In genomic region chr17:12597895-12598294, GRCh38 we compare ENCODE assay signal across 22 cellular contexts.
A peak's percentile ranks its signal among the peaks of the same experiment; 100 is the strongest.
DNase-seq lines count a peak whose midpoint lies in the region; ATAC-seq, FAIRE-seq and TF ChIP-seq lines count a peak whose summit lies in the region.
"Had no signal": no experiment of that assay in that cellular context is flagged by ENCODE, and none has a peak within 500 bp of the region (broad histone marks: within the 10 kb centered on the region; RNA-seq: fewer than 3 reads in every experiment).

No MANE protein-coding gene starts in this region.

- no peak overlapping the region for H2BK20ac ChIP-seq in IMR-90 (ENCODE audit: low read depth, low read length)
- H2BK20ac ChIP-seq in H1 (ENCODE audit: low read length) = no peak overlapping the region

- H3K79me1 ChIP-seq in IMR-90 (ENCODE audit: low read depth in 1 of 2, low read length in 2 of 2) (no peaks in the 10 kb centered on the region), H1 (ENCODE audit: low read depth, low read length) (no peaks in the 10 kb centered on the region)

- no peaks in the 10 kb centered on the region for H3K4me1 Mint-ChIP-seq in activated CD8-positive, alpha-beta T cell treated with anti-CD3 and anti-CD28 coated beads for 36 hours (ENCODE audit: low read depth)
- no peaks in the 10 kb centered on the region for H3K4me1 Mint-ChIP-seq in Caco-2 (ENCODE audit: low read depth, unreplicated experiment)
- H3K4me1 Mint-ChIP-seq: B cell had no signal

- H3K14ac ChIP-seq in IMR-90 (replicated peaks; ENCODE audit: low read depth, low read length) = no peak overlapping the region
- no peak overlapping the region for H3K14ac ChIP-seq in H1 (ENCODE audit: insufficient read length)

- H3K4ac ChIP-seq in IMR-90 (ENCODE audit: low read depth, low read length) (no peak overlapping the region), H1 (replicated peaks; ENCODE audit: insufficient read length, low read depth, low read length) (no peak overlapping the region)

- H3K36me3 ChIP-seq in IMR-90 (ENCODE audit: control insufficient read depth, insufficient read depth, low read length) (no peaks in the 10 kb centered on the region), H1 (ENCODE audit: control insufficient read depth in 2 of 4, insufficient read depth in 4 of 4, low read length in 3 of 4) (no peaks in the 10 kb centered on the region), Caco-2 (ENCODE audit: control insufficient read depth, insufficient read depth, low read length) (no peaks in the 10 kb centered on the region)
- H3K36me3 ChIP-seq: BLaER1 treated with 17β-estradiol and CSF1 and Interleukin-3, amounts not matched to agents 10 nM and 100 nM had no signal

- CTCF ChIA-PET in A549 (lab: Yijun Ruan, JAX) (interaction anchor here (1.6 kb wide), 2 partner anchors 9 to 69 kb away, joined by 4 to 6 read pairs; no protein-coding TSS in a partner anchor), IMR-90 (lab: Yijun Ruan, JAX) (no interaction called here), H1 (lab: Charles Lee; ENCODE audit: partially characterized antibody) (no interaction called here), Caco-2 (lab: Charles Lee) (no interaction called here)
- CTCF ChIA-PET in activated CD8-positive, alpha-beta T cell treated with anti-CD3 and anti-CD28 coated beads for 36 hours (lab: Charles Lee) = no interaction called here

- dilution Hi-C loops in IMR-90 (cut with HindIII; ENCODE audit: low sequenced_read_pairs, unreplicated experiment) = no loop called here

- H3K9me3 ChIP-seq in A549 (no peaks in the 10 kb centered on the region), IMR-90 (ENCODE audit: control insufficient read depth, insufficient read depth, low read length) (no peaks in the 10 kb centered on the region), H1 (ENCODE audit: insufficient read depth in 2 of 2, low read depth in 1 of 2, low read length in 1 of 2) (no peaks in the 10 kb centered on the region), Caco-2 (no peaks in the 10 kb centered on the region)
- H3K9me3 ChIP-seq: BLaER1 treated with 17β-estradiol and CSF1 and Interleukin-3, amounts not matched to agents 10 nM and 100 nM had no signal

- TF ChIP-seq POLR2A in A549 (IDR thresholded peaks at IDR 0.05; ENCODE audit: low read length) (no peak), IMR-90 (IDR thresholded peaks at IDR 0.05; ENCODE audit: low read depth, low read length) (no peak), H1 (IDR thresholded peaks at IDR 0.05; ENCODE audit: control extremely low read depth in 1 of 2, low read depth in 2 of 2, low read length in 2 of 2) (no peak)

- no peaks in the 10 kb centered on the region for H3K9me1 ChIP-seq in IMR-90 (ENCODE audit: insufficient read depth, low read length)

- BruUV-seq in IMR-90 (replicated peaks; lab: Mats Ljungman, UMichigan) (no TSS peak), Caco-2 (replicated peaks; lab: Mats Ljungman, UMichigan) (no TSS peak)

- H2BK5ac ChIP-seq in IMR-90 (ENCODE audit: low read depth, low read length, poor library complexity, severe bottlenecking) (no peak overlapping the region), H1 (ENCODE audit: low read depth, low read length) (no peak overlapping the region)

- H3K27me3 Mint-ChIP-seq in activated CD8-positive, alpha-beta T cell treated with anti-CD3 and anti-CD28 coated beads for 36 hours = no peaks in the 10 kb centered on the region
- no peaks in the 10 kb centered on the region for H3K27me3 Mint-ChIP-seq in Caco-2 (ENCODE audit: insufficient read depth, unreplicated experiment)
- H3K27me3 Mint-ChIP-seq: B cell; CD4-positive, alpha-beta T cell had no signal

- H4K5ac ChIP-seq in IMR-90 (ENCODE audit: low read depth, low read length) = no peak overlapping the region
- no peak overlapping the region for H4K5ac ChIP-seq in H1 (ENCODE audit: insufficient read length, low read depth, low read length)

- TF ChIP-seq RAD21 in A549 (conservative IDR thresholded peaks at IDR 0.05 in 1 of 2, IDR thresholded peaks at IDR 0.05 in 1 of 2) (no peak), IMR-90 (IDR thresholded peaks at IDR 0.05; ENCODE audit: low read length) (no peak), H1 (IDR thresholded peaks at IDR 0.05 in 1 of 2, conservative IDR thresholded peaks at IDR 0.05 in 1 of 2; ENCODE audit: low read depth in 2 of 2, low read length in 2 of 2) (no peak)

- H3K27me3 ChIP-seq in IMR-90 (ENCODE audit: control insufficient read depth, insufficient read depth, low read length) (no peaks in the 10 kb centered on the region), H1 (replicated peaks in 1 of 4; ENCODE audit: control insufficient read depth in 3 of 4, extremely low read depth in 1 of 4, insufficient read depth in 3 of 4, low read length in 3 of 4) (no peaks in the 10 kb centered on the region), Caco-2 (replicated peaks; ENCODE audit: control insufficient read depth, insufficient read depth, low read length) (no peaks in the 10 kb centered on the region)
- H3K27me3 ChIP-seq: BLaER1 treated with 17β-estradiol and CSF1 and Interleukin-3, amounts not matched to agents 10 nM and 100 nM had no signal

- H4K8ac ChIP-seq in IMR-90 (ENCODE audit: low read depth in 2 of 2, low read length in 2 of 2) (no peak overlapping the region), H1 (ENCODE audit: extremely low read depth, insufficient read depth, low read length) (no peak overlapping the region)

- H3K9ac ChIP-seq in IMR-90 (ENCODE audit: low read depth, low read length) = no peak overlapping the region
- H3K9ac ChIP-seq in H1 (replicated peaks in 1 of 4; ENCODE audit: extremely low read depth in 1 of 4, low read depth in 3 of 4, low read length in 3 of 4) = no peak overlapping the region
- H3K9ac ChIP-seq: BLaER1 treated with 17β-estradiol and CSF1 and Interleukin-3, amounts not matched to agents 10 nM and 100 nM had no signal

- H2AK9ac ChIP-seq in IMR-90 (replicated peaks; ENCODE audit: low read depth, low read length, poor library complexity) = no peak overlapping the region

- WGBS in A549 (ENCODE audit: missing lambda C conversion rate) = 92% methylated on average over 3 of the region's 3 CpGs
- no CpG with 5 or more reads among the region's 3 CpGs for WGBS in IMR-90 (ENCODE audit: extremely low coverage in 2 of 2, insufficient read length in 1 of 2), 2 experiments
- WGBS in H1 (ENCODE audit: extremely low coverage in 1 of 2, insufficient coverage in 1 of 2, insufficient read length in 1 of 2, insufficient replicate concordance in 2 of 2, low coverage in 1 of 2, low lambda C conversion rate in 2 of 2, missing lambda C conversion rate in 1 of 2), 2 experiments = 90% methylated on average over 3 of the region's 3 CpGs; no CpG with 5 or more reads in 1 of the 2 experiments

- H3K4me2 ChIP-seq in A549 (no peak overlapping the region), IMR-90 (ENCODE audit: low read depth, low read length) (no peak overlapping the region), H1 (ENCODE audit: insufficient read depth in 1 of 2, low read depth in 2 of 2, low read length in 2 of 2) (no peak overlapping the region)
- H3K4me2 ChIP-seq: BLaER1 treated with 17β-estradiol and CSF1 and Interleukin-3, amounts not matched to agents 10 nM and 100 nM had no signal

- H3K4me3 Mint-ChIP-seq in activated CD8-positive, alpha-beta T cell treated with anti-CD3 and anti-CD28 coated beads for 36 hours = no peak overlapping the region
- H3K4me3 Mint-ChIP-seq in Caco-2 (ENCODE audit: unreplicated experiment) = no peak overlapping the region
- H3K4me3 Mint-ChIP-seq: B cell; CD4-positive, alpha-beta T cell; CD8-positive, alpha-beta T cell had no signal

- H4K91ac ChIP-seq in IMR-90 (ENCODE audit: insufficient read depth, low read depth, low read length) (no peak overlapping the region), H1 (replicated peaks; ENCODE audit: insufficient read length, low read length) (no peak overlapping the region)

- TF ChIP-seq CTCF in A549 (IDR thresholded peaks at IDR 0.05) (no peak), IMR-90 (conservative IDR thresholded peaks at IDR 0.05; ENCODE audit: low read depth, low read length) (no peak), H1 (IDR thresholded peaks at IDR 0.05; ENCODE audit: control extremely low read depth in 1 of 3, insufficient read depth in 1 of 3, low read depth in 1 of 3, low read length in 3 of 3) (no peak), Caco-2 (IDR thresholded peaks at IDR 0.05; ENCODE audit: insufficient read depth in 1 of 2, low read depth in 1 of 2, low read length in 1 of 2, severe bottlenecking in 1 of 2, unreplicated experiment in 1 of 2) (no peak)
- TF ChIP-seq CTCF in activated CD8-positive, alpha-beta T cell treated with anti-CD3 and anti-CD28 coated beads for 36 hours (IDR thresholded peaks at IDR 0.05) = no peak

- no peak overlapping the region for H2BK15ac ChIP-seq in IMR-90 (ENCODE audit: low read depth, low read length)
- no peak overlapping the region for H2BK15ac ChIP-seq in H1 (ENCODE audit: low read length)

- H3K27ac Mint-ChIP-seq in activated CD8-positive, alpha-beta T cell treated with anti-CD3 and anti-CD28 coated beads for 36 hours = no peak overlapping the region
- H3K27ac Mint-ChIP-seq in Caco-2 (ENCODE audit: unreplicated experiment) = no peak overlapping the region
- H3K27ac Mint-ChIP-seq: B cell; CD4-positive, alpha-beta T cell; CD8-positive, alpha-beta T cell had no signal

- no peaks in the 10 kb centered on the region for H3K36me3 Mint-ChIP-seq in activated CD8-positive, alpha-beta T cell treated with anti-CD3 and anti-CD28 coated beads for 36 hours (ENCODE audit: low read depth)
- H3K36me3 Mint-ChIP-seq in Caco-2 (ENCODE audit: insufficient read depth, unreplicated experiment) = no peaks in the 10 kb centered on the region
- H3K36me3 Mint-ChIP-seq: CD8-positive, alpha-beta T cell had no signal

- DNase-seq in A549 (ENCODE audit: low read depth in 1 of 2, low spot score in 1 of 2) (no peak), IMR-90 (no peak), H1 (ENCODE audit: low read depth in 1 of 2, low spot score in 2 of 2) (no peak), GDM1 (lab: John Stamatoyannopoulos, UW) (no peak), Caco-2 (no peak)
- no peak for DNase-seq in activated CD8-positive, alpha-beta T cell treated with anti-CD3 and anti-CD28 coated beads for 36 hours
- DNase-seq: 8988T; AML-193; CD4-positive, alpha-beta T cell; CD8-positive, alpha-beta T cell; DMS 273 treated with DMSO at 0.1 percent for 48 hours; DMS153; DMS53; DMS79; DND-41; EL; GF-D8 had no signal

- POLR2A ChIA-PET in A549 (lab: Yijun Ruan, JAX) (no interaction called here), IMR-90 (lab: Charles Lee; ENCODE audit: unreplicated experiment) (no interaction called here), H1 (lab: Charles Lee; ENCODE audit: partially characterized antibody) (no interaction called here), Caco-2 (lab: Charles Lee) (no interaction called here)
- POLR2A ChIA-PET in activated CD8-positive, alpha-beta T cell treated with anti-CD3 and anti-CD28 coated beads for 36 hours (lab: Charles Lee) = no interaction called here

- H3K56ac ChIP-seq in IMR-90 (ENCODE audit: extremely low read depth, insufficient read depth, low read length) (no peak overlapping the region), H1 (replicated peaks; ENCODE audit: insufficient read length, low read depth, low read length) (no peak overlapping the region)

- H3K4me1 ChIP-seq in A549 (peaks cover 26% of the 10 kb centered on the region), IMR-90 (ENCODE audit: control insufficient read depth, insufficient read depth, low read length) (peaks cover 6% of the 10 kb centered on the region), H1 (replicated peaks in 1 of 4; ENCODE audit: control insufficient read depth in 3 of 4, insufficient read depth in 4 of 4, low read length in 3 of 4) (no peaks in the 10 kb centered on the region), Caco-2 (no peaks in the 10 kb centered on the region)
- H3K4me1 ChIP-seq: BLaER1 treated with 17β-estradiol and CSF1 and Interleukin-3, amounts not matched to agents 10 nM and 100 nM had no signal

- ATAC-seq in A549 (no peak), IMR-90 (ENCODE audit: low read depth) (no peak)
- no peak for ATAC-seq in activated CD8-positive, alpha-beta T cell treated with anti-CD3 and anti-CD28 coated beads for 36 hours
- ATAC-seq: CD8-positive, alpha-beta T cell had no signal

- no peaks in the 10 kb centered on the region for H3K23me2 ChIP-seq in H1 (ENCODE audit: low read depth, low read length)

- H3K4me3 ChIP-seq in A549 (no peak overlapping the region), IMR-90 (ENCODE audit: insufficient read depth, low read depth, low read length) (no peak overlapping the region), H1 (ENCODE audit: extremely low read depth in 1 of 4, insufficient read depth in 2 of 4, low read depth in 3 of 4, low read length in 4 of 4) (no peak overlapping the region), Caco-2 (ENCODE audit: low read depth, low read length) (no peak overlapping the region)
- H3K4me3 ChIP-seq: BLaER1 treated with 17β-estradiol and CSF1 and Interleukin-3, amounts not matched to agents 10 nM and 100 nM had no signal

- H3K23ac ChIP-seq in IMR-90 (ENCODE audit: low read depth, low read length) (no peak overlapping the region), H1 (ENCODE audit: insufficient read length) (no peak overlapping the region)

- no peak overlapping the region for H2AK5ac ChIP-seq in IMR-90 (ENCODE audit: low read depth, low read length)
- H2AK5ac ChIP-seq in H1 (ENCODE audit: low read depth, low read length) = no peak overlapping the region

- H4K20me1 ChIP-seq in IMR-90 (ENCODE audit: insufficient read depth, low read length) (no peaks in the 10 kb centered on the region), H1 (replicated peaks in 1 of 2; ENCODE audit: control insufficient read depth in 1 of 2, insufficient read depth in 2 of 2, low read length in 2 of 2) (no peaks in the 10 kb centered on the region)
- H4K20me1 ChIP-seq: BLaER1 treated with 17β-estradiol and CSF1 and Interleukin-3, amounts not matched to agents 10 nM and 100 nM had no signal

- in situ Hi-C loops in IMR-90 (cut with MboI; ENCODE audit: low sequenced_read_pairs) = no loop called here

- H3K18ac ChIP-seq in IMR-90 (ENCODE audit: low read depth, low read length) (no peak overlapping the region), H1 (ENCODE audit: extremely low read depth, low read length) (no peak overlapping the region)

- intact Hi-C loops in IMR-90 (cut with micrococcal nuclease) = no loop called here
- intact Hi-C loops in activated CD8-positive, alpha-beta T cell treated with anti-CD3 and anti-CD28 coated beads for 36 hours (cut with micrococcal nuclease) = no loop called here
- intact Hi-C loops in Caco-2 (cut with micrococcal nuclease; ENCODE audit: unreplicated experiment) = no loop called here

- H2BK120ac ChIP-seq in IMR-90 (ENCODE audit: low read depth, low read length) = no peak overlapping the region
- H2BK120ac ChIP-seq in H1 (replicated peaks; ENCODE audit: low read depth, low read length) = no peak overlapping the region

- peaks cover 2% of the 10 kb centered on the region for H3K9me3 Mint-ChIP-seq in activated CD8-positive, alpha-beta T cell treated with anti-CD3 and anti-CD28 coated beads for 36 hours
- H3K9me3 Mint-ChIP-seq in Caco-2 (ENCODE audit: unreplicated experiment) = no peaks in the 10 kb centered on the region

- H2AFZ ChIP-seq in IMR-90 (replicated peaks; ENCODE audit: low read length, poor library complexity) = no peak overlapping the region
- H2AFZ ChIP-seq in H1 (ENCODE audit: low read length) = no peak overlapping the region

- no peak overlapping the region for H3K27ac ChIP-seq in A549
- H3K27ac ChIP-seq in IMR-90 (ENCODE audit: insufficient read depth, low read length) = no peak overlapping the region
- H3K27ac ChIP-seq in H1 (ENCODE audit: low read depth, low read length) = no peak overlapping the region
- H3K27ac ChIP-seq: BLaER1 treated with 17β-estradiol and CSF1 and Interleukin-3, amounts not matched to agents 10 nM and 100 nM; C4-2B had no signal

- TF ChIP-seq EP300 in A549 (IDR thresholded peaks at IDR 0.05) = no peak
- no peak for TF ChIP-seq EP300 in H1 (IDR thresholded peaks at IDR 0.05; ENCODE audit: borderline replicate concordance in 1 of 2, low read depth in 2 of 2, low read length in 2 of 2)

- FAIRE-seq in A549 (lab: Jason Lieb, UNC) (peak; percentile 23), H1 (lab: Jason Lieb, UNC) (no peak)
- FAIRE-seq: GM12891, GM19239 had no signal

- H3K79me2 ChIP-seq in H1 (ENCODE audit: control insufficient read depth in 1 of 2, insufficient read depth in 2 of 2, low read length in 2 of 2) = no peaks in the 10 kb centered on the region

- no peak overlapping the region for H2BK12ac ChIP-seq in H1 (ENCODE audit: low read depth, low read length)

Comparison
In these comparisons a context has a peak if more than half of its experiments do, and no peak if none do; other contexts are left out.
1. Of the 18 proteins assayed by ChIP-seq in both H1 and A549: peak only in H1: none; only in A549: none; in both: MAFK; in neither: 17.